Comparison of ENCODE assay signal across 8 cellular contexts in genomic region chr21:46229133-46229922, GRCh38. TPM values are rescaled to one million over a fixed set of nuclear protein-coding genes. Genes with fewer than 3 reads are reported as not detected.
A peak's percentile ranks its signal among the peaks of the same experiment; 100 is the strongest.
DNase-seq lines count a peak whose midpoint lies in the region; ATAC-seq and TF ChIP-seq lines count a peak whose summit lies in the region.

No MANE protein-coding gene starts in this region.

- peaks cover 1% of the 10 kb centered on the region for H3K27me3 Mint-ChIP-seq in endothelial cell (ENCODE audit: unreplicated experiment)
- H3K27me3 Mint-ChIP-seq in natural killer cell (ENCODE audit: low read depth in 2 of 2), result no peaks in the 10 kb centered on the region

- intact Hi-C loops in natural killer cell (cut with micrococcal nuclease), result loop anchor here (2.0 kb wide), 2 partner anchors 23 to 45 kb away; partner anchors contain the start of gene SPATC1L

- ATAC-seq in GM19372 (IDR thresholded peaks at IDR 0.05; ENCODE audit: low read depth, unreplicated experiment), result peak; percentile 25
- peak; percentile 21 for ATAC-seq in HG03565 (IDR thresholded peaks at IDR 0.05; ENCODE audit: unreplicated experiment)
- ATAC-seq in natural killer cell, result peak; percentile 16 to 66 (median 20)

- H3K4me1 Mint-ChIP-seq in endothelial cell (ENCODE audit: unreplicated experiment) (peaks cover 30% of the 10 kb centered on the region), natural killer cell (peaks cover 82 to 83% of the 10 kb centered on the region in 2 donors)

- peaks cover 43% of the 10 kb centered on the region for H3K36me3 Mint-ChIP-seq in endothelial cell (ENCODE audit: low read depth, unreplicated experiment)
- H3K36me3 Mint-ChIP-seq in natural killer cell, result no peaks in the 10 kb centered on the region

- DNase-seq in DMS53 (lab: John Stamatoyannopoulos, UW) (peak; percentile 75), SK-N-DZ (ENCODE audit: low spot score) (peak; percentile 64), endothelial cell (ENCODE audit: low spot score) (no peak), natural killer cell (no peak), cortex of kidney (lab: John Stamatoyannopoulos, UW) (no peak)
- DNase-seq in stimulated activated CD4-positive, alpha-beta T cell treated with anti-CD3 and anti-CD28 coated beads, Interleukin-4, amount 100 ng/mL, for 4 hours, result no peak

- TF ChIP-seq CTCF in endothelial cell (IDR thresholded peaks at IDR 0.05; ENCODE audit: unreplicated experiment) (peak; percentile 55), natural killer cell (IDR thresholded peaks at IDR 0.05) (peak; percentile 64)

- H3K9me3 Mint-ChIP-seq in endothelial cell (ENCODE audit: unreplicated experiment), result no peaks in the 10 kb centered on the region
- H3K9me3 Mint-ChIP-seq in natural killer cell, result no peaks in the 10 kb centered on the region

- H3K4me3 Mint-ChIP-seq in endothelial cell (ENCODE audit: unreplicated experiment) (peak overlapping the region; percentile 96), natural killer cell (peak overlapping the region; percentile 95)

- H3K27ac Mint-ChIP-seq in endothelial cell (ENCODE audit: unreplicated experiment) (no peak overlapping the region), natural killer cell (peak overlapping the region; percentile 78 to 88)

RNA-seq across cellular contexts. Expression of gene LSS, which starts 0.8 kb away (rescaled TPM):
- 48.9 and 53.7 TPM in 2 replicates for polyA plus RNA-seq in SK-N-DZ (2014; cell fraction: cytosol; rRNA removed)
- polyA plus RNA-seq in SK-N-DZ (2014; cell fraction: nucleus; rRNA removed), result 209 and 252 TPM in 2 replicates
- total RNA-seq in endothelial cell (ENCODE audit: unreplicated experiment) (157 TPM), natural killer cell (10 to 100 TPM; 59.9 to 82.2 (median 62.7) TPM)

RNA-seq across cellular contexts. Expression of gene SPATC1L, which starts 45.1 kb away (rescaled TPM):
- polyA plus RNA-seq in SK-N-DZ (2014; cell fraction: cytosol; rRNA removed), result 14.4 and 19.7 TPM in 2 replicates
- polyA plus RNA-seq in SK-N-DZ (2014; cell fraction: nucleus; rRNA removed), result 10.0 and 21.0 TPM in 2 replicates
- total RNA-seq in endothelial cell (ENCODE audit: unreplicated experiment) (25.3 TPM), natural killer cell (1 to 10 TPM in 2 of 3 donors, under 1 TPM in 1; 0.18 to 4.0 (median 2.7) TPM)

RNA-seq across cellular contexts. Expression of gene MCM3AP, which starts 56.1 kb away (rescaled TPM):
- 56.0 and 66.0 TPM in 2 replicates for polyA plus RNA-seq in SK-N-DZ (2014; cell fraction: cytosol; rRNA removed)
- 98.8 and 146 TPM in 2 replicates for polyA plus RNA-seq in SK-N-DZ (2014; cell fraction: nucleus; rRNA removed)
- total RNA-seq in endothelial cell (ENCODE audit: unreplicated experiment) (92.1 TPM), natural killer cell (100 to 1,000 TPM; 143 to 172 (median 159) TPM)

RNA-seq across cellular contexts. Expression of gene YBEY, which starts 56.8 kb away (rescaled TPM):
- 31.7 and 37.6 TPM in 2 replicates for polyA plus RNA-seq in SK-N-DZ (2014; cell fraction: cytosol; rRNA removed)
- polyA plus RNA-seq in SK-N-DZ (2014; cell fraction: nucleus; rRNA removed), result 22.1 and 30.0 TPM in 2 replicates
- 7.0 TPM for total RNA-seq in endothelial cell (ENCODE audit: unreplicated experiment)
- 10 to 100 TPM; 10.8 to 13.7 (median 12.7) TPM for total RNA-seq in natural killer cell

Comparison
In these comparisons a context has a peak if more than half of its experiments do, and no peak if none do; other contexts are left out.
1. DNase-seq: peak in DMS53 (single experiment) and SK-N-DZ (single experiment); none in endothelial cell (single experiment), natural killer cell (single experiment), stimulated activated CD4-positive, alpha-beta T cell treated with anti-CD3 and anti-CD28 coated beads, Interleukin-4, amount 100 ng/mL, for 4 hours (0 of 2) and cortex of kidney (single experiment).
2. Peak in every context shown above with its lines, with median percentiles within 50 percentile points of each other: ATAC-seq.